ENCODE assay signal across 1 cellular context in genomic region chr3:78277793-78278192, GRCh38.
TF ChIP-seq lines count a peak whose summit lies in the region.

No MANE protein-coding gene starts in this region.

TF ChIP-seq in GM23338, 12 proteins besides CTCF, POLR2A, EP300 and RAD21 (continued from another document):
- TF ChIP-seq ZNF462 (CRISPR knock-in tag; IDR thresholded peaks at IDR 0.05) (no peak), ETS1 (IDR thresholded peaks at IDR 0.05) (no peak), ZNF114 (CRISPR knock-in tag; IDR thresholded peaks at IDR 0.05) (no peak), CREB1 (CRISPR knock-in tag; IDR thresholded peaks at IDR 0.05; ENCODE audit: low read depth) (no peak), NANOG (IDR thresholded peaks at IDR 0.05; ENCODE audit: borderline replicate concordance) (no peak), JUNB (IDR thresholded peaks at IDR 0.05; ENCODE audit: unreplicated experiment) (no peak)
